19 cellular contexts compared by ENCODE assay signal in the genomic region with DNA sequence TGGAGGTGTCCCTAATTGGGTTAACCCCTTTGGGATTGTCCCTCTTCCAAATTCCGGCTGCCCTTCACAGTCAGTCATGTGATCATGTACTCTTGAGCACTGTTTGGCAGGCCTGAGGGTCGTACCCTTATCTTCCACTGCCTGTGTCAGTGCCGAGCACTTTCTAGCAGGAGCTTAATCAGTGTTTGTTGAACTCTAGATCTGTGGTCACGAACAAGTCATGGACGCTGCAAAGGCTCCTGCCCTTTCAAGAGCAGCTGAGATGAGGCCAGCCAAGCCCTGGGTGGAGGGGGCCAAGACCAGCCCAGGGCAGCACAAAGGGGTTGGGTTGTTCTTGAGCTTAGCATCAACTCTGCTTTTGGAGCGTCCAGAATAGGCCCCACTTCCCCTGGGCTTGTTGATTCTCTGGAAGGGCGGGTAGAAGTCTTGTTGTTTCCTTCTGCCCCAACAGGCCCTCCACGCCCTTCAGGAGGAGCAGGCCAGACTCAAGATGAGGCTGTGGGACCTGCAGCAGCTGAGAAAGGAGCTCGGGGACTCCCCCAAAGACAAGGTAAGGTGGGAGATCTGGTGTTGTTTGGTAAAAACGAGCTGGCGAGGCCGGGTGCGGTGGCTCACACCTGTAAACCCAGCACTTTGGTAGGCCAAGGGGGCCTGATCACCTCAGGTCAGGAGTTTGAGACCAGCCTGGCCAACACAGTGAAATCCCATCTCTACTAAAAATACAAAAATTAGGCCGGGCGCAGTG. TPM values are rescaled to one million over a fixed set of nuclear protein-coding genes. Genes with fewer than 3 reads are reported as not detected.
DNase-seq lines count a peak whose midpoint lies in the region; ATAC-seq and TF ChIP-seq lines count a peak whose summit lies in the region.
"Had no signal": no experiment of that assay in that cellular context is flagged by ENCODE, and none has a peak within 500 bp of the region (broad histone marks: within the 10 kb centered on the region; RNA-seq: fewer than 3 reads in every experiment).

No MANE protein-coding gene starts in this region.

- H4K5ac ChIP-seq in IMR-90 (ENCODE audit: low read depth, low read length): no peak overlapping the region

- in situ Hi-C loops in IMR-90 (cut with MboI; ENCODE audit: low sequenced_read_pairs): no loop called here

- no peak overlapping the region for H4K8ac ChIP-seq in IMR-90 (ENCODE audit: low read depth in 2 of 2, low read length in 2 of 2)

- no peak overlapping the region for H3K4me2 ChIP-seq in IMR-90 (ENCODE audit: low read depth, low read length)
- H3K4me2 ChIP-seq: BLaER1 treated with 17β-estradiol and CSF1 and Interleukin-3, amounts not matched to agents 10 nM and 100 nM had no signal

- no peak overlapping the region for H3K18ac ChIP-seq in IMR-90 (ENCODE audit: low read depth, low read length)

- H3K9me3 ChIP-seq in IMR-90 (ENCODE audit: control insufficient read depth, insufficient read depth, low read length) (no peaks in the 10 kb centered on the region), liver (ENCODE audit: control insufficient read depth in 4 of 4, low read length in 3 of 4) (no peaks in the 10 kb centered on the region)
- H3K9me3 ChIP-seq: BLaER1 treated with 17β-estradiol and CSF1 and Interleukin-3, amounts not matched to agents 10 nM and 100 nM had no signal

- H4K91ac ChIP-seq in IMR-90 (ENCODE audit: insufficient read depth, low read depth, low read length): no peak overlapping the region

- no peak overlapping the region for H2BK5ac ChIP-seq in IMR-90 (ENCODE audit: low read depth, low read length, poor library complexity, severe bottlenecking)

- H2BK15ac ChIP-seq in IMR-90 (ENCODE audit: low read depth, low read length): no peak overlapping the region

- H2AK5ac ChIP-seq in IMR-90 (ENCODE audit: low read depth, low read length): no peak overlapping the region

- TF ChIP-seq RAD21 in IMR-90 (IDR thresholded peaks at IDR 0.05; ENCODE audit: low read length) (no peak), liver (IDR thresholded peaks at IDR 0.05) (no peak)

- no peak for TF ChIP-seq POLR2A in IMR-90 (IDR thresholded peaks at IDR 0.05; ENCODE audit: low read depth, low read length)

- no peak overlapping the region for H3K4ac ChIP-seq in IMR-90 (ENCODE audit: low read depth, low read length)

- no peak overlapping the region for H2BK20ac ChIP-seq in IMR-90 (ENCODE audit: low read depth, low read length)

- H3K4me1 Mint-ChIP-seq in brain: peaks cover 10% of the 10 kb centered on the region
- peaks cover 9 to 32% of the 10 kb centered on the region in 2 donors for H3K4me1 Mint-ChIP-seq in stimulated activated naive B cell treated with anti-CD40 and anti-IgM and Interleukin-4, amounts not matched to agents 10 μg/mL and 1 μg/mL and 100 μg/mL, for 72 hours

- H3K36me3 ChIP-seq in IMR-90 (ENCODE audit: control insufficient read depth, insufficient read depth, low read length) (peaks cover 40% of the 10 kb centered on the region), liver (ENCODE audit: control insufficient read depth in 4 of 4, insufficient read depth in 3 of 4, low read depth in 1 of 4, low read length in 3 of 4) (peaks cover 1 to 28% (median 10%) of the 10 kb centered on the region in 4 donors)

- peaks cover 10% of the 10 kb centered on the region; the same call in 1 of the 2 replicates for H4K20me1 ChIP-seq in IMR-90 (ENCODE audit: insufficient read depth, low read length)

- ATAC-seq in IMR-90 (ENCODE audit: low read depth) (no peak), GM18873 (IDR thresholded peaks at IDR 0.05; ENCODE audit: low FRiP score, unreplicated experiment) (no peak)
- ATAC-seq in stimulated activated naive B cell treated with anti-CD40 and anti-IgM and Interleukin-4, amounts not matched to agents 10 μg/mL and 1 μg/mL and 100 μg/mL, for 72 hours (replicated peaks): no peak
- ATAC-seq: activated naive CD8-positive, alpha-beta T cell treated with anti-CD3 and anti-CD28 coated beads, Interleukin-2, amount 50 U/mL, for 24 hours; HCT116 had no signal

- H3K79me1 ChIP-seq in IMR-90 (ENCODE audit: low read depth in 1 of 2, low read length in 2 of 2): peaks cover 0 to 29% of the 10 kb centered on the region in 2 experiments; a peak in 3 of 4 replicates

- no peak overlapping the region for H3K14ac ChIP-seq in IMR-90 (replicated peaks; ENCODE audit: low read depth, low read length)

- H3K9me3 Mint-ChIP-seq in brain: peaks cover 0 to 3% (median 0%) of the 10 kb centered on the region in 5 experiments
- H3K9me3 Mint-ChIP-seq in stimulated activated naive B cell treated with anti-CD40 and anti-IgM and Interleukin-4, amounts not matched to agents 10 μg/mL and 1 μg/mL and 100 μg/mL, for 72 hours: no peaks in the 10 kb centered on the region
- H3K9me3 Mint-ChIP-seq: activated naive CD8-positive, alpha-beta T cell treated with anti-CD3 and anti-CD28 coated beads, Interleukin-2, amount 50 U/mL, for 24 hours had no signal

- H3K56ac ChIP-seq in IMR-90 (ENCODE audit: extremely low read depth, insufficient read depth, low read length): no peak overlapping the region

- dilution Hi-C loops in IMR-90 (cut with HindIII; ENCODE audit: low sequenced_read_pairs, unreplicated experiment): no loop called here

- WGBS in IMR-90 (ENCODE audit: extremely low coverage in 2 of 2, insufficient read length in 1 of 2), 2 experiments: 74% methylated on average over 3 of the region's 15 CpGs; no CpG with 5 or more reads in 1 of the 2 experiments
- WGBS in liver: 87% methylated on average over 15 of the region's 15 CpGs

- H3K23ac ChIP-seq in IMR-90 (ENCODE audit: low read depth, low read length): no peak overlapping the region

- TF ChIP-seq CTCF in IMR-90 (conservative IDR thresholded peaks at IDR 0.05; ENCODE audit: low read depth, low read length) (no peak), brain (conservative IDR thresholded peaks at IDR 0.05) (no peak), liver (IDR thresholded peaks at IDR 0.05; ENCODE audit: low read depth, low read length, missing input control) (no peak)

- H3K27me3 Mint-ChIP-seq in brain: no peaks in the 10 kb centered on the region
- no peaks in the 10 kb centered on the region for H3K27me3 Mint-ChIP-seq in stimulated activated naive B cell treated with anti-CD40 and anti-IgM and Interleukin-4, amounts not matched to agents 10 μg/mL and 1 μg/mL and 100 μg/mL, for 72 hours
- H3K27me3 Mint-ChIP-seq: activated naive CD8-positive, alpha-beta T cell treated with anti-CD3 and anti-CD28 coated beads, Interleukin-2, amount 50 U/mL, for 24 hours had no signal

- H3K9ac ChIP-seq in IMR-90 (ENCODE audit: low read depth, low read length) (no peak overlapping the region), liver (ENCODE audit: low read depth in 1 of 2, low read length in 2 of 2) (no peak overlapping the region)
- H3K9ac ChIP-seq: BLaER1 treated with 17β-estradiol and CSF1 and Interleukin-3, amounts not matched to agents 10 nM and 100 nM had no signal

- CTCF ChIA-PET in IMR-90 (lab: Yijun Ruan, JAX): no interaction called here

- peak overlapping the region in 4 of 5 experiments; percentile 42 to 71 (median 57) for H3K27ac Mint-ChIP-seq in brain
- H3K27ac Mint-ChIP-seq in stimulated activated naive B cell treated with anti-CD40 and anti-IgM and Interleukin-4, amounts not matched to agents 10 μg/mL and 1 μg/mL and 100 μg/mL, for 72 hours: peak overlapping the region; percentile 20
- H3K27ac Mint-ChIP-seq: activated naive CD8-positive, alpha-beta T cell treated with anti-CD3 and anti-CD28 coated beads, Interleukin-2, amount 50 U/mL, for 24 hours had no signal

- POLR2A ChIA-PET in IMR-90 (lab: Charles Lee; ENCODE audit: unreplicated experiment): interaction anchor here (0.5 kb wide), 1 partner anchor 437 kb away, joined by 4 read pairs; no protein-coding TSS in a partner anchor

- H3K9me1 ChIP-seq in IMR-90 (ENCODE audit: insufficient read depth, low read length): peaks cover 10% of the 10 kb centered on the region

- no peaks in the 10 kb centered on the region for H3K4me1 ChIP-seq in IMR-90 (ENCODE audit: control insufficient read depth, insufficient read depth, low read length)
- peaks cover 0 to 12% (median 10%) of the 10 kb centered on the region in 4 donors for H3K4me1 ChIP-seq in liver (ENCODE audit: control insufficient read depth in 4 of 4, insufficient read depth in 4 of 4, low read length in 3 of 4)

- H2BK120ac ChIP-seq in IMR-90 (ENCODE audit: low read depth, low read length): no peak overlapping the region

- BruUV-seq in IMR-90 (replicated peaks; lab: Mats Ljungman, UMichigan): no TSS peak

- H3K36me3 Mint-ChIP-seq in brain: peaks cover 27% of the 10 kb centered on the region
- H3K36me3 Mint-ChIP-seq in stimulated activated naive B cell treated with anti-CD40 and anti-IgM and Interleukin-4, amounts not matched to agents 10 μg/mL and 1 μg/mL and 100 μg/mL, for 72 hours: peaks cover 26 to 37% of the 10 kb centered on the region in 2 donors

- H3K4me3 Mint-ChIP-seq in brain: peak overlapping the region in 1 of 5 experiments; percentile 55
- no peak overlapping the region for H3K4me3 Mint-ChIP-seq in stimulated activated naive B cell treated with anti-CD40 and anti-IgM and Interleukin-4, amounts not matched to agents 10 μg/mL and 1 μg/mL and 100 μg/mL, for 72 hours
- H3K4me3 Mint-ChIP-seq: activated naive CD8-positive, alpha-beta T cell treated with anti-CD3 and anti-CD28 coated beads, Interleukin-2, amount 50 U/mL, for 24 hours had no signal

- intact Hi-C loops in IMR-90 (cut with micrococcal nuclease): no loop called here

- H3K27me3 ChIP-seq in IMR-90 (ENCODE audit: control insufficient read depth, insufficient read depth, low read length) (no peaks in the 10 kb centered on the region), liver (ENCODE audit: control insufficient read depth in 4 of 4, insufficient read depth in 4 of 4, low read length in 3 of 4) (no peaks in the 10 kb centered on the region)
- H3K27me3 ChIP-seq: BLaER1 treated with 17β-estradiol and CSF1 and Interleukin-3, amounts not matched to agents 10 nM and 100 nM had no signal

- H2AK9ac ChIP-seq in IMR-90 (replicated peaks; ENCODE audit: low read depth, low read length, poor library complexity): no peak overlapping the region

- H3K4me3 ChIP-seq in IMR-90 (ENCODE audit: insufficient read depth, low read depth, low read length) (no peak overlapping the region), liver (ENCODE audit: low read depth in 1 of 3, low read length in 3 of 3) (no peak overlapping the region)
- H3K4me3 ChIP-seq: BLaER1 treated with 17β-estradiol and CSF1 and Interleukin-3, amounts not matched to agents 10 nM and 100 nM; lung had no signal

- peak overlapping the region; percentile 33 for H2AFZ ChIP-seq in IMR-90 (replicated peaks; ENCODE audit: low read length, poor library complexity)

- H3K27ac ChIP-seq in IMR-90 (ENCODE audit: insufficient read depth, low read length) (no peak overlapping the region), liver (ENCODE audit: low read depth in 1 of 2, low read length in 2 of 2) (no peak overlapping the region)
- H3K27ac ChIP-seq: BLaER1 treated with 17β-estradiol and CSF1 and Interleukin-3, amounts not matched to agents 10 nM and 100 nM had no signal

- DNase-seq in IMR-90 (no peak), middle frontal gyrus (ENCODE audit: extremely low spot score, low spot score) (no peak)
- DNase-seq in stimulated activated naive B cell treated with anti-CD40 and anti-IgM and Interleukin-4, amounts not matched to agents 10 μg/mL and 1 μg/mL and 100 μg/mL, for 72 hours: no peak
- no peak for DNase-seq in stimulated activated CD8-positive, alpha-beta memory T cell treated with anti-CD3 and anti-CD28 coated beads, Interleukin-4, amount 100 ng/mL, for 48 hours
- DNase-seq: activated CD4-positive, CD25-positive, alpha-beta regulatory T cell treated with anti-CD3 and anti-CD28 coated beads, Interleukin-2, amount 50 U/mL, for 72 hours; activated naive CD8-positive, alpha-beta T cell treated with anti-CD3 and anti-CD28 coated beads, Interleukin-2, amount 50 U/mL, for 24 hours; Kasumi-1; NCI-H1694; NCI-H524; occipital lobe; stimulated activated CD4-positive, alpha-beta T cell treated with anti-CD3 and anti-CD28 coated beads, Interleukin-12 subunit alpha, Interleukin-12 subunit beta, amount 100 ng/mL, for 4 hours; substantia nigra; T-helper 1 cell had no signal

RNA-seq across cellular contexts. Expression of a gene that starts 5.3 kb away (rescaled TPM):
- 13.1 and 17.0 TPM in 2 replicates for total RNA-seq in IMR-90 (2012; rRNA removed)
- 15.0 and 15.8 TPM in 2 replicates for polyA plus RNA-seq in IMR-90 (2012; rRNA removed)
- 24.0 and 28.4 TPM in 2 replicates for polyA plus RNA-seq in IMR-90 (2012; cell fraction: cytosol; rRNA removed)
- polyA plus RNA-seq in IMR-90 (2012; cell fraction: nucleus; rRNA removed; ENCODE audit: low replicate concordance): 20.7 and 29.0 TPM in 2 replicates
- polyA plus RNA-seq in brain (ENCODE audit: insufficient read depth, low read depth, low replicate concordance): 15.5 TPM
- total RNA-seq in liver: 10 to 100 TPM; 11.9 to 20.7 TPM
- 10 to 100 TPM; 23.4 to 34.6 TPM for polyA plus RNA-seq in liver

RNA-seq across cellular contexts. Expression of a gene that starts 10.3 kb away (rescaled TPM):
- total RNA-seq in IMR-90 (2012; rRNA removed) (81.1 and 101 TPM in 2 replicates), liver (10 to 100 TPM; 16.3 to 18.7 TPM)
- polyA plus RNA-seq in IMR-90 (2012; rRNA removed) (97.3 and 108 TPM in 2 replicates), brain (ENCODE audit: insufficient read depth, low read depth, low replicate concordance) (594 TPM), liver (10 to 100 TPM; 32.1 to 38.8 TPM)
- 71.0 and 147 TPM in 2 replicates for polyA plus RNA-seq in IMR-90 (2012; cell fraction: cytosol; rRNA removed)
- polyA plus RNA-seq in IMR-90 (2012; cell fraction: nucleus; rRNA removed; ENCODE audit: low replicate concordance): 52.1 and 70.3 TPM in 2 replicates

RNA-seq across cellular contexts. Expression of a gene that starts 13.1 kb away (rescaled TPM):
- 1.1 TPM in 2 replicates for total RNA-seq in IMR-90 (2012; rRNA removed)
- 1.8 and 1.9 TPM in 2 replicates for polyA plus RNA-seq in IMR-90 (2012; rRNA removed)
- polyA plus RNA-seq in IMR-90 (2012; cell fraction: cytosol; rRNA removed): 2.1 and 2.5 TPM in 2 replicates
- polyA plus RNA-seq in IMR-90 (2012; cell fraction: nucleus; rRNA removed; ENCODE audit: low replicate concordance): 0.89 and 1.0 TPM in 2 replicates
- polyA plus RNA-seq in brain (ENCODE audit: insufficient read depth, low read depth, low replicate concordance): 30.3 TPM
- 1 to 10 TPM; 1.9 to 2.8 TPM for total RNA-seq in liver
- 1 to 10 TPM; 2.1 to 2.4 TPM for polyA plus RNA-seq in liver

RNA-seq across cellular contexts. Expression of a gene that starts 13.7 kb away (rescaled TPM):
- total RNA-seq in IMR-90 (2012; rRNA removed): 1,595 and 1,663 TPM in 2 replicates
- polyA plus RNA-seq in IMR-90 (2012; rRNA removed): 2,806 and 4,622 TPM in 2 replicates
- 1,884 and 2,403 TPM in 2 replicates for polyA plus RNA-seq in IMR-90 (2012; cell fraction: cytosol; rRNA removed)
- polyA plus RNA-seq in IMR-90 (2012; cell fraction: nucleus; rRNA removed; ENCODE audit: low replicate concordance): 413 and 1,434 TPM in 2 replicates
- 3,023 TPM for polyA plus RNA-seq in brain (ENCODE audit: insufficient read depth, low read depth, low replicate concordance)
- 100 to 1,000 TPM; 188 to 422 TPM for total RNA-seq in liver
- 100 to 1,000 TPM; 463 to 928 TPM for polyA plus RNA-seq in liver

RNA-seq across cellular contexts. Expression of a gene that starts 31.5 kb away (rescaled TPM):
- 7.0 and 8.1 TPM in 2 replicates for total RNA-seq in IMR-90 (2012; rRNA removed)
- 7.4 and 7.9 TPM in 2 replicates for polyA plus RNA-seq in IMR-90 (2012; rRNA removed)
- polyA plus RNA-seq in IMR-90 (2012; cell fraction: cytosol; rRNA removed): 6.5 and 6.6 TPM in 2 replicates
- polyA plus RNA-seq in IMR-90 (2012; cell fraction: nucleus; rRNA removed; ENCODE audit: low replicate concordance): 6.6 and 7.1 TPM in 2 replicates
- polyA plus RNA-seq in brain (ENCODE audit: insufficient read depth, low read depth, low replicate concordance): 16.7 TPM
- total RNA-seq in liver: 1 to 10 TPM; 5.6 to 8.1 TPM
- polyA plus RNA-seq in liver: 1 to 10 TPM; 2.9 to 3.2 TPM
